In genomic region chr11:12717851-12718291, GRCh38 we compare ENCODE assay signal across 9 cellular contexts. TPM values are rescaled to one million over a fixed set of nuclear protein-coding genes. Genes with fewer than 3 reads are reported as not detected.
DNase-seq lines count a peak whose midpoint lies in the region; ATAC-seq and TF ChIP-seq lines count a peak whose summit lies in the region.
"Had no signal": no experiment of that assay in that cellular context is flagged by ENCODE, and none has a peak within 500 bp of the region (broad histone marks: within the 10 kb centered on the region; RNA-seq: fewer than 3 reads in every experiment).

No MANE protein-coding gene starts in this region.

- H3K36me3 Mint-ChIP-seq in mesothelial cell of epicardium = no peaks in the 10 kb centered on the region

- H3K27ac Mint-ChIP-seq in mesothelial cell of epicardium = peak overlapping the region; percentile 2

- no peak for TF ChIP-seq POLR2A in right lobe of liver (IDR thresholded peaks at IDR 0.05)
- TF ChIP-seq POLR2A in sigmoid colon (IDR thresholded peaks at IDR 0.05) = no peak

- H3K4me3 ChIP-seq in right lobe of liver (no peak overlapping the region), sigmoid colon (no peak overlapping the region)

- H3K4me1 ChIP-seq in right lobe of liver (peaks cover 0 to 10% (median 0%) of the 10 kb centered on the region in 4 donors), sigmoid colon (peaks cover 0 to 61% (median 23%) of the 10 kb centered on the region in 4 donors)

- no peak overlapping the region for H3K4me3 Mint-ChIP-seq in mesothelial cell of epicardium

- 52% methylated on average over 2 of the region's 5 CpGs for WGBS in right lobe of liver (ENCODE audit: insufficient coverage, low coverage, low lambda C conversion rate, missing lambda C conversion rate)
- WGBS in sigmoid colon, 2 donors = 57 to 88% methylated on average over 5 of the region's 5 CpGs

- intact Hi-C loops in right lobe of liver (cut with DNase I) (loop anchor here in 1 of 2 donors (10.0 kb wide), 1 partner anchor 167 kb away; no protein-coding TSS in a partner anchor), sigmoid colon (cut with DNase I) (no loop called here)

- ATAC-seq in GM18511 (IDR thresholded peaks at IDR 0.05; ENCODE audit: unreplicated experiment) (peak; percentile 80), HG02759 (IDR thresholded peaks at IDR 0.05; ENCODE audit: unreplicated experiment) (peak; percentile 95), right lobe of liver (no peak)
- ATAC-seq: HCT116 had no signal

- H3K36me3 ChIP-seq in right lobe of liver (no peaks in the 10 kb centered on the region), sigmoid colon (no peaks in the 10 kb centered on the region)

- H3K9me3 ChIP-seq in right lobe of liver (no peaks in the 10 kb centered on the region), sigmoid colon (no peaks in the 10 kb centered on the region)

- DNase-seq in T-helper 1 cell (peak in 4 of 5 donors; percentile 19 to 80 (median 27)), mesothelial cell of epicardium (ENCODE audit: low spot score in 2 of 2, unreplicated experiment in 2 of 2) (no peak), substantia nigra (lab: John Stamatoyannopoulos, UW) (no peak), iPS-NIHi7 (ENCODE audit: extremely low spot score) (no peak), right lobe of liver (no peak), sigmoid colon (no peak)

- no peaks in the 10 kb centered on the region for H3K9me3 Mint-ChIP-seq in mesothelial cell of epicardium

- no peak for TF ChIP-seq CTCF in mesothelial cell of epicardium (IDR thresholded peaks at IDR 0.05; ENCODE audit: unreplicated experiment)
- TF ChIP-seq CTCF in right lobe of liver (IDR thresholded peaks at IDR 0.05) = no peak
- TF ChIP-seq CTCF in sigmoid colon (IDR thresholded peaks at IDR 0.05) = no peak

- no peaks in the 10 kb centered on the region for H3K27me3 ChIP-seq in right lobe of liver
- H3K27me3 ChIP-seq in sigmoid colon = no peaks in the 10 kb centered on the region

- no peaks in the 10 kb centered on the region for H3K27me3 Mint-ChIP-seq in mesothelial cell of epicardium (ENCODE audit: low read depth)

- H3K4me1 Mint-ChIP-seq in mesothelial cell of epicardium = peaks cover 87% of the 10 kb centered on the region

- H3K27ac ChIP-seq in substantia nigra (ENCODE audit: low read depth, low read length, poor library complexity, severe bottlenecking) = no peak overlapping the region
- no peak overlapping the region for H3K27ac ChIP-seq in right lobe of liver
- H3K27ac ChIP-seq in sigmoid colon = no peak overlapping the region

- TF ChIP-seq EP300 in sigmoid colon (IDR thresholded peaks at IDR 0.05) = no peak

RNA-seq across cellular contexts. Expression of gene TEAD1, which starts 43.6 kb away (rescaled TPM):
- total RNA-seq in mesothelial cell of epicardium (156 to 163 TPM (median 161 TPM) in 3 replicates), right lobe of liver (10 to 100 TPM; 28.3 to 41.5 (median 32.2) TPM), sigmoid colon (100 to 1,000 TPM; 155 to 200 (median 186) TPM)
- 10 to 100 TPM in 1 of 3 donors, 1 to 10 TPM in 2; 3.2 to 14.0 (median 4.2) TPM for polyA plus RNA-seq in sigmoid colon

Comparison
In these comparisons a context has a peak if more than half of its experiments do, and no peak if none do; other contexts are left out.
1. ATAC-seq: peak in GM18511 (single experiment) and HG02759 (single experiment); none in right lobe of liver (0 of 4).
2. DNase-seq: peak in T-helper 1 cell (4 of 5); none in mesothelial cell of epicardium (0 of 2), substantia nigra (0 of 49), iPS-NIHi7 (single experiment), right lobe of liver (0 of 3) and sigmoid colon (single experiment).